21 cellular contexts compared by ENCODE assay signal in the genomic region with DNA sequence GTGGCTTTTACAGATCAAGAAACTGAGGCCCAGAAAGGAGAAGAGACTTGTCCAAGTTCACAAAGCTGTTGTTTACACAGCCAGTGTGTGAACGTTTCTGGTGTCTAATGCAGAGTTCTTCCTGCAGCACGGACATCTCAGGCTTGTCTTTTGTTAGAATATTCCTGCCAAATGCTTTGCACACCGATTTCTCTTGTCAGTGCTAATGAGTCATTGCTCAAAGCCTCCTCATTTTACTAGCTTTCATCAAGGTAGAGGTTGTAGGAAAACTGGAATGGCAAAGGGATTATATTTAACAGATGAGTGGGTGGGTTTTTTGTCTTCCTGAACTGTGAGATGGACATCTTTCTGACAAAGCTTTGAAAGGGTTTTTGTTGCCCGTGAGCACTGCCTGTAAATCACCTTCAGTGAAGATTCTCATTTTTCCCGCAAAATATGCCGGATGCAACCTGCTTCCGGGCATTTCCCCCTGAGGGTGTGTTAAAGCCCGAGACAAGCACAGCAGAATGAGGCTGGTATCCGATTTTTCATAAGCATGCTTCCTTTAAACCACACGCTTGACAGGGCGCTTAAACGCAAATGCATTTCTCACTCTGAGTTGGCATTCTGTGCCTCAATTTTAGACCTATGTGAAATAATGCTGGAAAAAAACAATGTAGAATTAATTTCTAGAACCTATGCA. TPM values are rescaled to one million over a fixed set of nuclear protein-coding genes. Genes with fewer than 3 reads are reported as not detected.
A peak's percentile ranks its signal among the peaks of the same experiment; 100 is the strongest.
DNase-seq lines count a peak whose midpoint lies in the region; ATAC-seq, FAIRE-seq and TF ChIP-seq lines count a peak whose summit lies in the region.
"Had no signal": no experiment of that assay in that cellular context is flagged by ENCODE, and none has a peak within 500 bp of the region (broad histone marks: within the 10 kb centered on the region; RNA-seq: fewer than 3 reads in every experiment).

No MANE protein-coding gene starts in this region.

- H3K4me3 Mint-ChIP-seq in activated T-cell treated with anti-CD3 and anti-CD28 coated beads, Interleukin-2, amount 50 U/mL, for 24 hours = no peak overlapping the region
- no peak overlapping the region for H3K4me3 Mint-ChIP-seq in activated T-cell treated with anti-CD3 and anti-CD28 coated beads, Interleukin-2, amount 50 U/mL, for 4 hours
- no peak overlapping the region for H3K4me3 Mint-ChIP-seq in mesothelial cell of epicardium
- H3K4me3 Mint-ChIP-seq in CD8-positive, alpha-beta T cell = no peak overlapping the region
- H3K4me3 Mint-ChIP-seq: CD4-positive, alpha-beta memory T cell had no signal

- H3K4me1 Mint-ChIP-seq in activated T-cell treated with anti-CD3 and anti-CD28 coated beads, Interleukin-2, amount 50 U/mL, for 24 hours (ENCODE audit: low read depth) = peaks cover 30% of the 10 kb centered on the region
- peaks cover 14% of the 10 kb centered on the region for H3K4me1 Mint-ChIP-seq in activated T-cell treated with anti-CD3 and anti-CD28 coated beads, Interleukin-2, amount 50 U/mL, for 4 hours (ENCODE audit: low read depth)
- peaks cover 20% of the 10 kb centered on the region for H3K4me1 Mint-ChIP-seq in mesothelial cell of epicardium
- peaks cover 12% of the 10 kb centered on the region for H3K4me1 Mint-ChIP-seq in CD8-positive, alpha-beta T cell (ENCODE audit: low read depth)

- no peaks in the 10 kb centered on the region for H3K9me3 Mint-ChIP-seq in activated T-cell treated with anti-CD3 and anti-CD28 coated beads, Interleukin-2, amount 50 U/mL, for 24 hours
- no peaks in the 10 kb centered on the region for H3K9me3 Mint-ChIP-seq in activated T-cell treated with anti-CD3 and anti-CD28 coated beads, Interleukin-2, amount 50 U/mL, for 4 hours
- no peaks in the 10 kb centered on the region for H3K9me3 Mint-ChIP-seq in mesothelial cell of epicardium
- no peaks in the 10 kb centered on the region for H3K9me3 Mint-ChIP-seq in CD8-positive, alpha-beta T cell
- H3K9me3 Mint-ChIP-seq: CD4-positive, alpha-beta memory T cell had no signal

- H3K27ac ChIP-seq in CD8-positive, alpha-beta T cell (ENCODE audit: low read depth, low read length) = no peak overlapping the region
- H3K27ac ChIP-seq in right atrium auricular region = no peak overlapping the region
- H3K27ac ChIP-seq: BLaER1 treated with 17β-estradiol and CSF1 and Interleukin-3, amounts not matched to agents 10 nM and 100 nM had no signal

- POLR2A ChIA-PET in CD8-positive, alpha-beta T cell (lab: Charles Lee) = no interaction called here

- no peak overlapping the region for H3K4me3 ChIP-seq in bronchial epithelial cell (ENCODE audit: low read depth, low read length)
- H3K4me3 ChIP-seq in CD8-positive, alpha-beta T cell (ENCODE audit: low read depth, low read length) = no peak overlapping the region
- H3K4me3 ChIP-seq in mucosa of descending colon = no peak overlapping the region
- no peak overlapping the region for H3K4me3 ChIP-seq in right atrium auricular region
- H3K4me3 ChIP-seq: BLaER1 treated with 17β-estradiol and CSF1 and Interleukin-3, amounts not matched to agents 10 nM and 100 nM had no signal

- no peaks in the 10 kb centered on the region for H3K9me3 ChIP-seq in CD8-positive, alpha-beta T cell (ENCODE audit: low read length)
- H3K9me3 ChIP-seq in mucosa of descending colon = no peaks in the 10 kb centered on the region
- H3K9me3 ChIP-seq in right atrium auricular region = no peaks in the 10 kb centered on the region
- H3K9me3 ChIP-seq: BLaER1 treated with 17β-estradiol and CSF1 and Interleukin-3, amounts not matched to agents 10 nM and 100 nM had no signal

- peak overlapping the region; percentile 47 for H3K27ac Mint-ChIP-seq in activated T-cell treated with anti-CD3 and anti-CD28 coated beads, Interleukin-2, amount 50 U/mL, for 24 hours
- peak overlapping the region; percentile 61 for H3K27ac Mint-ChIP-seq in mesothelial cell of epicardium
- no peak overlapping the region for H3K27ac Mint-ChIP-seq in CD8-positive, alpha-beta T cell

- H3K36me3 ChIP-seq in bronchial epithelial cell (ENCODE audit: control insufficient read depth, insufficient read depth, low read length) (peaks cover 35% of the 10 kb centered on the region), mucosa of descending colon (ENCODE audit: low read depth) (peaks cover 23% of the 10 kb centered on the region), right atrium auricular region (peaks cover 90% of the 10 kb centered on the region)
- H3K36me3 ChIP-seq in CD8-positive, alpha-beta T cell (ENCODE audit: insufficient read depth, low read length) = peaks cover 71% of the 10 kb centered on the region

- CTCF ChIA-PET in CD8-positive, alpha-beta T cell (lab: Charles Lee) = interaction anchor here (1.4 kb wide), 1 partner anchor 15 kb away, joined by 3 read pairs; the partner anchor contains the start of genes PMM2 and TMEM186

- H3K4me1 ChIP-seq in CD8-positive, alpha-beta T cell (ENCODE audit: insufficient read depth, low read length) = peaks cover 8% of the 10 kb centered on the region
- no peaks in the 10 kb centered on the region for H3K4me1 ChIP-seq in mucosa of descending colon (ENCODE audit: low read depth)
- H3K4me1 ChIP-seq in right atrium auricular region = no peaks in the 10 kb centered on the region

- FAIRE-seq in bronchial epithelial cell (lab: Jason Lieb, UNC) = peak; percentile 58
- FAIRE-seq: G401.6, GM12892, GM18507 had no signal

- peaks cover 95% of the 10 kb centered on the region for H3K36me3 Mint-ChIP-seq in activated T-cell treated with anti-CD3 and anti-CD28 coated beads, Interleukin-2, amount 50 U/mL, for 24 hours (ENCODE audit: low read depth)
- peaks cover 57% of the 10 kb centered on the region for H3K36me3 Mint-ChIP-seq in activated T-cell treated with anti-CD3 and anti-CD28 coated beads, Interleukin-2, amount 50 U/mL, for 4 hours (ENCODE audit: insufficient read depth)
- peaks cover 49% of the 10 kb centered on the region for H3K36me3 Mint-ChIP-seq in mesothelial cell of epicardium
- peaks cover 78% of the 10 kb centered on the region for H3K36me3 Mint-ChIP-seq in CD8-positive, alpha-beta T cell

- ATAC-seq in activated T-cell treated with anti-CD3 and anti-CD28 coated beads, Interleukin-2, amount 50 U/mL, for 4 hours = no peak
- no peak for ATAC-seq in CD8-positive, alpha-beta T cell
- ATAC-seq in mucosa of descending colon = no peak
- ATAC-seq: HCT116 had no signal

- no peak for TF ChIP-seq CTCF in bronchial epithelial cell (IDR thresholded peaks at IDR 0.05; ENCODE audit: insufficient read depth, low read length, severe bottlenecking)
- no peak for TF ChIP-seq CTCF in mesothelial cell of epicardium (IDR thresholded peaks at IDR 0.05; ENCODE audit: unreplicated experiment)
- no peak for TF ChIP-seq CTCF in CD8-positive, alpha-beta T cell (IDR thresholded peaks at IDR 0.05)
- TF ChIP-seq CTCF in mucosa of descending colon (IDR thresholded peaks at IDR 0.05) = no peak
- no peak for TF ChIP-seq CTCF in right atrium auricular region (IDR thresholded peaks at IDR 0.05)

- intact Hi-C loops in CD8-positive, alpha-beta T cell (cut with DNase I, micrococcal nuclease) = no loop called here
- intact Hi-C loops in mucosa of descending colon (cut with DNase I, micrococcal nuclease) = no loop called here

- no peaks in the 10 kb centered on the region for H3K27me3 Mint-ChIP-seq in activated T-cell treated with anti-CD3 and anti-CD28 coated beads, Interleukin-2, amount 50 U/mL, for 24 hours
- no peaks in the 10 kb centered on the region for H3K27me3 Mint-ChIP-seq in activated T-cell treated with anti-CD3 and anti-CD28 coated beads, Interleukin-2, amount 50 U/mL, for 4 hours (ENCODE audit: low read depth)
- no peaks in the 10 kb centered on the region for H3K27me3 Mint-ChIP-seq in mesothelial cell of epicardium (ENCODE audit: low read depth)
- no peaks in the 10 kb centered on the region for H3K27me3 Mint-ChIP-seq in CD8-positive, alpha-beta T cell (ENCODE audit: low read depth)
- H3K27me3 Mint-ChIP-seq: CD4-positive, alpha-beta memory T cell had no signal

- no peaks in the 10 kb centered on the region for H3K27me3 ChIP-seq in bronchial epithelial cell (ENCODE audit: control insufficient read depth, insufficient read depth, low read length)
- H3K27me3 ChIP-seq in CD8-positive, alpha-beta T cell (ENCODE audit: insufficient read depth, low read length) = no peaks in the 10 kb centered on the region
- no peaks in the 10 kb centered on the region for H3K27me3 ChIP-seq in right atrium auricular region
- H3K27me3 ChIP-seq: BLaER1 treated with 17β-estradiol and CSF1 and Interleukin-3, amounts not matched to agents 10 nM and 100 nM had no signal

- DNase-seq in activated T-cell treated with anti-CD3 and anti-CD28 coated beads, Interleukin-2, amount 50 U/mL, for 24 hours = no peak
- DNase-seq in activated T-cell treated with anti-CD3 and anti-CD28 coated beads, Interleukin-2, amount 50 U/mL, for 4 hours = no peak
- DNase-seq in bronchial epithelial cell (ENCODE audit: low read depth) = no peak
- DNase-seq in mesothelial cell of epicardium (ENCODE audit: low spot score in 2 of 2, unreplicated experiment in 2 of 2) = no peak
- DNase-seq in CD8-positive, alpha-beta T cell = no peak
- no peak for DNase-seq in mucosa of descending colon
- DNase-seq in right atrium auricular region (ENCODE audit: low spot score) = no peak
- DNase-seq: 8988T; CD4-positive, alpha-beta memory T cell; GOT3; Kasumi-1; NCI-H1694 treated with DMSO at 0.1 percent for 48 hours; NCI-H2081 treated with DMSO at 0.1 percent for 48 hours; NCI-H2171 treated with DMSO at 0.1 percent for 48 hours; NCI-H524 treated with DMSO at 0.1 percent for 48 hours; Right ventricle myocardium superior had no signal

RNA-seq across cellular contexts. Expression of gene PMM2, which starts 14.7 kb away (rescaled TPM):
- total RNA-seq in activated T-cell treated with anti-CD3 and anti-CD28 coated beads, Interleukin-2, amount 50 U/mL, for 4 hours = 10 to 100 TPM; 85.4 to 95.5 (median 89.6) TPM
- 20.5 and 25.5 TPM in 2 replicates for total RNA-seq in bronchial epithelial cell
- 41.3 to 41.7 TPM (median 41.4 TPM) in 3 replicates for total RNA-seq in mesothelial cell of epicardium
- 10 to 100 TPM; 29.6 to 32.7 TPM for total RNA-seq in CD8-positive, alpha-beta T cell
- total RNA-seq in mucosa of descending colon = 10 to 100 TPM; 46.4 to 77.9 (median 74.9) TPM
- total RNA-seq in right atrium auricular region = 10 to 100 TPM; 14.5 to 20.5 TPM

RNA-seq across cellular contexts. Expression of gene TMEM186, which starts 14.9 kb away (rescaled TPM):
- total RNA-seq in activated T-cell treated with anti-CD3 and anti-CD28 coated beads, Interleukin-2, amount 50 U/mL, for 4 hours = 10 to 100 TPM; 13.2 to 14.5 (median 13.9) TPM
- total RNA-seq in bronchial epithelial cell = 10.4 and 15.5 TPM in 2 replicates
- total RNA-seq in mesothelial cell of epicardium = 11.2 to 12.8 TPM (median 11.9 TPM) in 3 replicates
- total RNA-seq in CD8-positive, alpha-beta T cell = 1 to 10 TPM; 2.4 to 2.9 TPM
- 10 to 100 TPM; 12.2 to 13.9 (median 13.2) TPM for total RNA-seq in mucosa of descending colon
- 1 to 10 TPM; 6.3 to 7.6 TPM for total RNA-seq in right atrium auricular region

RNA-seq across cellular contexts. Expression of gene CARHSP1, which starts 56.5 kb away (rescaled TPM):
- 10 to 100 TPM; 14.7 to 17.8 (median 16.8) TPM for total RNA-seq in activated T-cell treated with anti-CD3 and anti-CD28 coated beads, Interleukin-2, amount 50 U/mL, for 4 hours
- total RNA-seq in bronchial epithelial cell (63.7 and 96.3 TPM in 2 replicates), mesothelial cell of epicardium (78.6 to 84.2 TPM (median 80.3 TPM) in 3 replicates), mucosa of descending colon (10 to 100 TPM; 42.7 to 69.4 (median 56.8) TPM), right atrium auricular region (10 to 100 TPM; 28.4 to 84.8 TPM)
- 10 to 100 TPM; 28.0 to 33.3 TPM for total RNA-seq in CD8-positive, alpha-beta T cell
